ENCODE assay signal across 1 cellular context in the genomic region with DNA sequence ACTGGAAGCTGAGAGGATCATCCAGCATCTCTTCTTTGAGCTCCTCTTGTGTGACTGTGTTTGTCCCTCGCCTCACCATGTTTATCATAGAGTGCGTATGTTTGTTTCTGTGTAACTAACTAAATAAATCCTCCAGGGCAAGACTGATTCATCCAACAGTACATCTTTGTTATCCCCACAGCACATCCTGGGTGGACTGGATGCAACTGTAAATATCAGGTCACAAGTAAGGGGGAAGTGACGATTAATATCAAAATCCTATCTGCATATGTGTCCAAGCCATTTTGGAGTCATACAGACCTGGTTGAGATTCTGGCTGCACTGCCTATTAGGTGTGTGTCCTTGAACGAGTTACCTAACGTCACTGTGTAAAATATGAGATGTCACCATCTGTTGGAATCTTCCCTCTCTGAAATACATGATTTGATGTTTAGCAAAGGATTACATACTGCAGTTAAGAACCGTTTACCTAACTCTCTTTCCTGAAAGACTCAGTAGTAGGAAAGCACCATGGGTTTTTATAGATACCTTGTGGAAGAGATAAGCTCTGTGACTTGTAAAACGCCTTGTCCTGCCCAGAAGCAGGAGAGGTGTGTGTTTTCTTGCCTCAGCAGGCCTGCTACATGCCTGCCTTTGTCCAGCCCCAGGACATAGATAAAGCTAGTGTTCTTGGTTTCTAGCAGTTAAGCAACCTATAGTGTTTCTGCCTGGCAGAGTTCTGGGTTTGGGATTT.
TF ChIP-seq lines count a peak whose summit lies in the region.

No MANE protein-coding gene starts in this region.

TF ChIP-seq in WTC11, 78 proteins besides CTCF, POLR2A, EP300 and RAD21 (continued from another document):
- TF ChIP-seq ZSCAN18 (CRISPR knock-in tag; IDR thresholded peaks at IDR 0.05) (no peak), ZNF317 (CRISPR knock-in tag; IDR thresholded peaks at IDR 0.05; ENCODE audit: borderline replicate concordance, low read depth) (no peak)
- TF ChIP-seq, protein P1, sequence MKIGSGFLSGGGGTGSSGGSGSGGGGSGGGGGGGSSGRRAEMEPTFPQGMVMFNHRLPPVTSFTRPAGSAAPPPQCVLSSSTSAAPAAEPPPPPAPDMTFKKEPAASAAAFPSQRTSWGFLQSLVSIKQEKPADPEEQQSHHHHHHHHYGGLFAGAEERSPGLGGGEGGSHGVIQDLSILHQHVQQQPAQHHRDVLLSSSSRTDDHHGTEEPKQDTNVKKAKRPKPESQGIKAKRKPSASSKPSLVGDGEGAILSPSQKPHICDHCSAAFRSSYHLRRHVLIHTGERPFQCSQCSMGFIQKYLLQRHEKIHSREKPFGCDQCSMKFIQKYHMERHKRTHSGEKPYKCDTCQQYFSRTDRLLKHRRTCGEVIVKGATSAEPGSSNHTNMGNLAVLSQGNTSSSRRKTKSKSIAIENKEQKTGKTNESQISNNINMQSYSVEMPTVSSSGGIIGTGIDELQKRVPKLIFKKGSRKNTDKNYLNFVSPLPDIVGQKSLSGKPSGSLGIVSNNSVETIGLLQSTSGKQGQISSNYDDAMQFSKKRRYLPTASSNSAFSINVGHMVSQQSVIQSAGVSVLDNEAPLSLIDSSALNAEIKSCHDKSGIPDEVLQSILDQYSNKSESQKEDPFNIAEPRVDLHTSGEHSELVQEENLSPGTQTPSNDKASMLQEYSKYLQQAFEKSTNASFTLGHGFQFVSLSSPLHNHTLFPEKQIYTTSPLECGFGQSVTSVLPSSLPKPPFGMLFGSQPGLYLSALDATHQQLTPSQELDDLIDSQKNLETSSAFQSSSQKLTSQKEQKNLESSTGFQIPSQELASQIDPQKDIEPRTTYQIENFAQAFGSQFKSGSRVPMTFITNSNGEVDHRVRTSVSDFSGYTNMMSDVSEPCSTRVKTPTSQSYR (CRISPR knock-in tag; IDR thresholded peaks at IDR 0.05): no peak
